ENCODE assay signal across 20 cellular contexts in the genomic region with DNA sequence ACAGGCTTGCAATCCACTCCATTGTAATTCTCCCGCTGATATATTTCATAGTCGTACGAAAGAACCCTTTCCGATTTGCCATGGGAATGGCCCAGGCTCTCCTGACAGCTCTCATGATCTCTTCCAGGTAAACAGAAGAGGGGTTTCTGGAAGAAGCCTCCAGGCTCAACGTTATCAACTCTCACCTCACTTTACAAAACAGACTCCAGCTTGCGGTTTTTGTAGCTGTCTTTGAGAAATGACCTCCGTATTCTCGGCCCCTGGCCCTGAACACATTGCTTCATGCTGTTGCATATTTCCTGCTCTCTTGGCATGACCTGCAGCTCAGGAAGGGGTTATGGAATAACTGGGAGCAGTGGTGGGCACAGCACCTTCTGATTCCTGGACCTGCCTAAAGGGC.
"Had no signal": no experiment of that assay in that cellular context is flagged by ENCODE, and none has a peak within 500 bp of the region (broad histone marks: within the 10 kb centered on the region; RNA-seq: fewer than 3 reads in every experiment).

No MANE protein-coding gene starts in this region.

- H3K27ac ChIP-seq: epithelial cell of prostate, esophagus muscularis mucosa, gastroesophageal sphincter, parathyroid adenoma, prostate gland, spleen, tibial nerve had no signal

- H3K4me3 ChIP-seq: esophagus muscularis mucosa, gastroesophageal sphincter, prostate gland, spleen, tibial nerve had no signal

- H3K36me3 ChIP-seq: prostate gland, spleen had no signal

- H3K9ac ChIP-seq: parathyroid adenoma had no signal

- H3K4me1 ChIP-seq: parathyroid adenoma, prostate gland, spleen had no signal

- H3K79me2 ChIP-seq: parathyroid adenoma had no signal

- H3K9me3 ChIP-seq: esophagus muscularis mucosa, gastroesophageal sphincter, prostate gland, spleen, tibial nerve had no signal

- DNase-seq: cortex of kidney; effector memory CD8-positive, alpha-beta T cell; glutamatergic neuron; left cardiac atrium; mammary epithelial cell; naive thymus-derived CD4-positive, alpha-beta T cell; nephron progenitor cell; retina; spleen; stimulated activated CD4-positive, alpha-beta T cell treated with anti-CD3 and anti-CD28 coated beads, Interleukin-15, amount 100 ng/mL, for 24 hours; stimulated activated CD4-positive, alpha-beta T cell treated with anti-CD3 and anti-CD28 coated beads, Interleukin-1b, Interleukin-23, amount 100 ng/mL, for 48 hours; stimulated activated CD4-positive, alpha-beta T cell treated with anti-CD3 and anti-CD28 coated beads, Interleukin-4, amount 100 ng/mL, for 24 hours had no signal

- H3K27me3 ChIP-seq: esophagus muscularis mucosa, gastroesophageal sphincter, tibial nerve had no signal

- ATAC-seq: effector memory CD8-positive, alpha-beta T cell; gastroesophageal sphincter; left cardiac atrium; naive thymus-derived CD4-positive, alpha-beta T cell; sciatic nerve; stimulated activated memory B cell treated with anti-CD40 and anti-IgM and Interleukin-4, amounts not matched to agents 10 μg/mL and 1 μg/mL and 100 μg/mL, for 72 hours had no signal

- H2AFZ ChIP-seq: parathyroid adenoma had no signal
